ENCODE assay signal across 30 cellular contexts in the genomic region with DNA sequence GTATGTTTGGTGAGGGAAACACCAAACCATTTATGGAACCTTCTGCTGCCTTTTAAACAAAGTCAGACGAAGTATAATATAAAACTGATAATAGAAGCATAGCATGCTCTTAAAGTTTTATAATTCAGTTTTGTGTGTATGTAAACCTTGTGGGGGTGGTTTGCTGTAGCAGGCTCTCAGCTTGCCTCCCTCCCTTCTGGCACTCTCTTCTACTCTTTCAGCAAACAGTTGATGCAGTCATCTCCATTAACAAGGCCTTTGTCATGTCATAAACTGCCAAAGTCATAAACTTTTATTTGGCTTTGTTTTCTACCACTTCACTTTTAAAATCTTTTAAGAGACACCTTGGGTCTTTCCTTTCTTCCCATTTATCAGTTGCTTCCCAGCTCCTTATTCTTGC.
"Had no signal": no experiment of that assay in that cellular context is flagged by ENCODE, and none has a peak within 500 bp of the region (broad histone marks: within the 10 kb centered on the region; RNA-seq: fewer than 3 reads in every experiment).

No MANE protein-coding gene starts in this region.

- H3K4me3 ChIP-seq: colonic mucosa, gastroesophageal sphincter, heart left ventricle, lower lobe of right lung, right lobe of liver, smooth muscle cell, thyroid gland, vagina had no signal

- H3K79me2 ChIP-seq: parathyroid adenoma had no signal

- H2AFZ ChIP-seq: parathyroid adenoma had no signal

- H3K4me1 ChIP-seq: foreskin keratinocyte, lower lobe of right lung, parathyroid adenoma, right lobe of liver had no signal

- H3K9me3 ChIP-seq: colonic mucosa, gastroesophageal sphincter, heart left ventricle, lower lobe of right lung, right lobe of liver, thyroid gland, vagina had no signal

- H3K9ac ChIP-seq: parathyroid adenoma had no signal

- H3K27ac ChIP-seq: colonic mucosa, epithelial cell of prostate, foreskin keratinocyte, gastroesophageal sphincter, heart left ventricle, lower lobe of right lung, parathyroid adenoma, right lobe of liver, thyroid gland, vagina had no signal

- H3K36me3 ChIP-seq: colonic mucosa, gastroesophageal sphincter, heart left ventricle, lower lobe of right lung, right lobe of liver, thyroid gland, vagina had no signal

- H3K4me3 Mint-ChIP-seq: dendritic cell treated with granulocyte-macrophage colony-stimulating factor and Interleukin-4, amounts not matched to agents 40 ng/mL and 50 ng/mL, for 4 days; endodermal cell; immature natural killer cell; natural killer cell; neural crest cell; stimulated activated naive CD8-positive, alpha-beta T cell treated with anti-CD3 and anti-CD28 coated beads, Interleukin-15, amount 100 ng/mL, for 72 hours had no signal

- ATAC-seq: esophagus mucosa; foreskin keratinocyte; gastroesophageal sphincter; heart left ventricle; left ventricle myocardium superior; lower lobe of right lung; natural killer cell; right lobe of liver; stimulated activated naive CD8-positive, alpha-beta T cell treated with anti-CD3 and anti-CD28 coated beads, Interleukin-15, amount 100 ng/mL, for 72 hours had no signal

- H3K27me3 ChIP-seq: colonic mucosa, foreskin keratinocyte, gastroesophageal sphincter, heart left ventricle, right lobe of liver, thyroid gland, vagina had no signal

- DNase-seq: colonic mucosa; effector CD8-positive, alpha-beta T cell; endodermal cell; foreskin keratinocyte; heart left ventricle; hippocampal formation; immature natural killer cell; islet precursor cell; kidney glomerular epithelial cell; left ventricle myocardium superior; lower lobe of right lung; natural killer cell; right lobe of liver; stimulated activated CD4-positive, alpha-beta T cell treated with anti-CD3 and anti-CD28 coated beads, Interleukin-12 subunit alpha, Interleukin-12 subunit beta, amount 100 ng/mL, for 4 hours; stimulated activated CD4-positive, alpha-beta T cell treated with anti-CD3 and anti-CD28 coated beads, Interleukin-1b, Interleukin-23, amount 100 ng/mL, for 48 hours; stimulated activated CD4-positive, alpha-beta T cell treated with anti-CD3 and anti-CD28 coated beads, Interleukin-4, amount 100 ng/mL, for 1 hour; stimulated activated CD8-positive, alpha-beta memory T cell treated with anti-CD3 and anti-CD28 coated beads, Interleukin-4, amount 100 ng/mL, for 48 hours; stimulated activated naive CD4-positive, alpha-beta T cell; stimulated activated naive CD8-positive, alpha-beta T cell treated with anti-CD3 and anti-CD28 coated beads, Interleukin-15, amount 100 ng/mL, for 72 hours; thyroid gland; trophoblast cell had no signal

- H3K4me1 Mint-ChIP-seq: endodermal cell; immature natural killer cell; natural killer cell; neural crest cell; stimulated activated naive CD8-positive, alpha-beta T cell treated with anti-CD3 and anti-CD28 coated beads, Interleukin-15, amount 100 ng/mL, for 72 hours had no signal

- H3K4me2 ChIP-seq: smooth muscle cell had no signal

- H3K36me3 Mint-ChIP-seq: immature natural killer cell, natural killer cell had no signal

- H3K27ac Mint-ChIP-seq: dendritic cell treated with granulocyte-macrophage colony-stimulating factor and Interleukin-4, amounts not matched to agents 40 ng/mL and 50 ng/mL, for 4 days; endodermal cell; immature natural killer cell; natural killer cell; progenitor cell of endocrine pancreas; stimulated activated naive CD8-positive, alpha-beta T cell treated with anti-CD3 and anti-CD28 coated beads, Interleukin-15, amount 100 ng/mL, for 72 hours had no signal

- H3K9me3 Mint-ChIP-seq: dendritic cell treated with granulocyte-macrophage colony-stimulating factor and Interleukin-4, amounts not matched to agents 40 ng/mL and 50 ng/mL, for 4 days; endodermal cell; natural killer cell; neural crest cell had no signal

- H3K27me3 Mint-ChIP-seq: dendritic cell treated with granulocyte-macrophage colony-stimulating factor and Interleukin-4, amounts not matched to agents 40 ng/mL and 50 ng/mL, for 4 days; progenitor cell of endocrine pancreas; stimulated activated naive CD8-positive, alpha-beta T cell treated with anti-CD3 and anti-CD28 coated beads, Interleukin-15, amount 100 ng/mL, for 72 hours had no signal
